In the genomic region with DNA sequence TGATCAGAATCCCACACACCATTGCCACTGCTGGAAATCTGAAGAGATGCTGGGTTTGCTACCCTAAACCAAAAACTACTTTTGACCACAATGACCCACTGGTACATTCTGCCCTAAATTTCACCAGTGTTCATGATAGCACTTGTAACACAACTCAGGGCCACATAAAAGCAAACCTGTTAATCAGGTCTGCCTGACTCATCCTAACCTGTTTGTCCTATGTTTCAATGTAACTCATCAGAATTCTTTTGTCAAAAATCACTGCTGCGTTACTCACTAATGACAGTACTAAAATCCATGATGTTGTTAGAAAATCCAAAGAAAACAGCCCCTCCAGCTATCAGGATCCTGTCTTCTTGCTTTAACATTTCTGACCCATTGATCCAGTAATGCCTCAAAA, we compare ENCODE assay signal across 23 cellular contexts. TPM values are rescaled to one million over a fixed set of nuclear protein-coding genes. Genes with fewer than 3 reads are reported as not detected.
"Had no signal": no experiment of that assay in that cellular context is flagged by ENCODE, and none has a peak within 500 bp of the region (broad histone marks: within the 10 kb centered on the region; RNA-seq: fewer than 3 reads in every experiment).

No MANE protein-coding gene starts in this region.

- H3K4me1 Mint-ChIP-seq: brain had no signal

- H3K9me3 ChIP-seq: gastroesophageal sphincter, heart right ventricle, left ventricle myocardium inferior, neutrophil, upper lobe of left lung had no signal

- H3K4me3 Mint-ChIP-seq: activated CD4-positive, alpha-beta T cell treated with anti-CD3 and anti-CD28 coated beads, Interleukin-2, amount 10 ng/mL, durations not matched to agents 7 days and 5 days; activated naive CD8-positive, alpha-beta T cell treated with anti-CD3 and anti-CD28 coated beads, Interleukin-2, amount 10 ng/mL, durations not matched to agents 7 days and 5 days; activated T-cell treated with anti-CD3 and anti-CD28 coated beads, Interleukin-2, amount 50 U/mL, for 72 hours; brain; memory B cell; natural killer cell had no signal

- H3K27me3 Mint-ChIP-seq: brain, memory B cell had no signal

- DNase-seq: activated CD4-positive, alpha-beta T cell treated with anti-CD3 and anti-CD28 coated beads, Interleukin-2, amount 10 ng/mL, durations not matched to agents 7 days and 5 days; activated CD8-positive, alpha-beta memory T cell treated with anti-CD3 and anti-CD28 coated beads, Interleukin-2, amount 50 U/mL, for 48 hours; activated gamma-delta T cell treated with Interleukin-2 at 50 U/mL for 16 hours; activated naive CD8-positive, alpha-beta T cell treated with anti-CD3 and anti-CD28 coated beads, Interleukin-2, amount 10 ng/mL, durations not matched to agents 7 days and 5 days; activated T-cell treated with anti-CD3 and anti-CD28 coated beads, Interleukin-2, amount 50 U/mL, for 72 hours; cerebellar nuclear complex; effector CD8-positive, alpha-beta T cell; heart right ventricle; left ventricle myocardium inferior; natural killer cell; right cardiac atrium; small intestine; stimulated activated CD4-positive, alpha-beta T cell treated with anti-CD3 and anti-CD28 coated beads, Interleukin-4, amount 100 ng/mL, for 4 hours; stimulated activated CD8-positive, alpha-beta memory T cell treated with anti-CD3 and anti-CD28 coated beads, Interleukin-4, amount 100 ng/mL, for 48 hours; stimulated activated naive CD4-positive, alpha-beta T cell treated with Interleukin-2 at 50 U/mL for 16 hours; substantia nigra; T-helper 2 cell; upper lobe of left lung had no signal

- ATAC-seq: activated T-cell treated with anti-CD3 and anti-CD28 coated beads, Interleukin-2, amount 50 U/mL, for 72 hours; gastroesophageal sphincter; heart right ventricle; natural killer cell; right cardiac atrium had no signal

- H3K27ac ChIP-seq: gastroesophageal sphincter, heart right ventricle, left ventricle myocardium inferior, neutrophil, upper lobe of left lung had no signal

- H3K27ac Mint-ChIP-seq: activated CD4-positive, alpha-beta T cell treated with anti-CD3 and anti-CD28 coated beads, Interleukin-2, amount 10 ng/mL, durations not matched to agents 7 days and 5 days; activated naive CD8-positive, alpha-beta T cell treated with anti-CD3 and anti-CD28 coated beads, Interleukin-2, amount 10 ng/mL, durations not matched to agents 7 days and 5 days; activated T-cell treated with anti-CD3 and anti-CD28 coated beads, Interleukin-2, amount 50 U/mL, for 72 hours; brain; memory B cell; natural killer cell had no signal

- H3K9me3 Mint-ChIP-seq: activated CD4-positive, alpha-beta T cell treated with anti-CD3 and anti-CD28 coated beads, Interleukin-2, amount 10 ng/mL, durations not matched to agents 7 days and 5 days; activated naive CD8-positive, alpha-beta T cell treated with anti-CD3 and anti-CD28 coated beads, Interleukin-2, amount 10 ng/mL, durations not matched to agents 7 days and 5 days; activated T-cell treated with anti-CD3 and anti-CD28 coated beads, Interleukin-2, amount 50 U/mL, for 72 hours; memory B cell; natural killer cell had no signal

- H3K36me3 Mint-ChIP-seq: brain, memory B cell, natural killer cell had no signal

- H3K36me3 ChIP-seq: gastroesophageal sphincter, heart right ventricle, left ventricle myocardium inferior, neutrophil, upper lobe of left lung had no signal

- H3K4me3 ChIP-seq: gastroesophageal sphincter, heart right ventricle, left ventricle myocardium inferior, upper lobe of left lung had no signal

- H3K27me3 ChIP-seq: gastroesophageal sphincter, heart right ventricle, neutrophil, upper lobe of left lung had no signal

- H3K4me1 ChIP-seq: left ventricle myocardium inferior had no signal

RNA-seq across cellular contexts. Expression of gene XCR1, which starts 55.6 kb away (rescaled TPM):
- total RNA-seq: activated CD4-positive, alpha-beta T cell treated with anti-CD3 and anti-CD28 coated beads, Interleukin-2, amount 10 ng/mL, durations not matched to agents 7 days and 5 days; activated naive CD8-positive, alpha-beta T cell treated with anti-CD3 and anti-CD28 coated beads, Interleukin-2, amount 10 ng/mL, durations not matched to agents 7 days and 5 days; activated T-cell treated with anti-CD3 and anti-CD28 coated beads, Interleukin-2, amount 50 U/mL, for 72 hours; endothelial cell of umbilical vein; left ventricle myocardium inferior had no signal
- polyA plus RNA-seq: endothelial cell of umbilical vein, right cardiac atrium had no signal
